20 cellular contexts compared by ENCODE assay signal in the genomic region with DNA sequence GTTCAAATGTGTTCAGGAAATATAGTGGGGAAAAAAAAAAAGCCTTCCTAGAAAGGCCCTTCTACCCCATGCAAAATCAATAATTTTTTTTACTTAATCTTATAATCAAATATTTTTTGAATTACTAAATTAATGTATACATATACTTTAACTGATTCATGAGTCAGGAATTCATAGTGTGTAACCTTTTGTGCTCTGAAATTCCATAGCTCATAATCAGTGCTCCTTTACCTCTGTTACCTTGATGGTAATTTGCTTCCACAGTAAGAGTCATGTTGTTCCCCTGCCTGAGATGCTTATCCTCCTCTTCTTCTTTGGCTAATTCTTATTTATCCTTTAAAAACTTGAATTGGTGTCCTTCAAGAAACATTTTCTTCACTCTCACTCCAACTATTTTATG.
"Had no signal": no experiment of that assay in that cellular context is flagged by ENCODE, and none has a peak within 500 bp of the region (broad histone marks: within the 10 kb centered on the region; RNA-seq: fewer than 3 reads in every experiment).

No MANE protein-coding gene starts in this region.

- H3K27ac Mint-ChIP-seq: activated CD4-positive, alpha-beta memory T cell treated with anti-CD3 and anti-CD28 coated beads, Interleukin-2, amount 10 ng/mL, durations not matched to agents 7 days and 5 days; activated naive CD4-positive, alpha-beta T cell treated with anti-CD3 and anti-CD28 coated beads, Interleukin-2, amount 50 U/mL, for 24 hours; brain; effector memory CD8-positive, alpha-beta T cell; naive thymus-derived CD4-positive, alpha-beta T cell; stimulated activated memory B cell treated with anti-CD40 and anti-IgM and Interleukin-4, amounts not matched to agents 10 μg/mL and 1 μg/mL and 100 μg/mL, for 72 hours; T-helper 17 cell; WTC11 had no signal

- H3K27me3 ChIP-seq: hepatocyte, left lung had no signal

- DNase-seq: activated CD4-positive, alpha-beta memory T cell treated with anti-CD3 and anti-CD28 coated beads, Interleukin-2, amount 10 ng/mL, durations not matched to agents 7 days and 5 days; activated CD4-positive, alpha-beta T cell treated with anti-CD3 and anti-CD28 coated beads for 4 hours; activated effector memory CD4-positive, alpha-beta T cell treated with anti-CD3 and anti-CD28 coated beads, Interleukin-2, amount 50 U/mL, for 16 hours; activated T-cell treated with anti-CD3 and anti-CD28 coated beads, Interleukin-2, amount 50 U/mL, for 48 hours; amniotic stem cell; cerebellar nuclear complex; effector memory CD8-positive, alpha-beta T cell; erythroblast; islet precursor cell; left lung; mucosa of descending colon; naive thymus-derived CD4-positive, alpha-beta T cell; stimulated activated CD4-positive, alpha-beta T cell treated with anti-CD3 and anti-CD28 coated beads, Interleukin-2, amount 100 ng/mL, for 48 hours; T-helper 17 cell had no signal

- H3K9ac ChIP-seq: parathyroid adenoma had no signal

- ATAC-seq: effector memory CD8-positive, alpha-beta T cell; left lung; mucosa of descending colon; stimulated activated memory B cell treated with anti-CD40 and anti-IgM and Interleukin-4, amounts not matched to agents 10 μg/mL and 1 μg/mL and 100 μg/mL, for 72 hours; T-helper 17 cell; WTC11 had no signal

- H3K27me3 Mint-ChIP-seq: activated CD4-positive, alpha-beta memory T cell treated with anti-CD3 and anti-CD28 coated beads, Interleukin-2, amount 10 ng/mL, durations not matched to agents 7 days and 5 days; activated naive CD4-positive, alpha-beta T cell treated with anti-CD3 and anti-CD28 coated beads, Interleukin-2, amount 50 U/mL, for 24 hours; effector memory CD8-positive, alpha-beta T cell; naive thymus-derived CD4-positive, alpha-beta T cell; stimulated activated memory B cell treated with anti-CD40 and anti-IgM and Interleukin-4, amounts not matched to agents 10 μg/mL and 1 μg/mL and 100 μg/mL, for 72 hours; T-helper 17 cell had no signal

- H3K27ac ChIP-seq: hepatocyte, left lung, parathyroid adenoma had no signal

- H3K9me3 Mint-ChIP-seq: activated CD4-positive, alpha-beta memory T cell treated with anti-CD3 and anti-CD28 coated beads, Interleukin-2, amount 10 ng/mL, durations not matched to agents 7 days and 5 days; brain; naive thymus-derived CD4-positive, alpha-beta T cell; stimulated activated memory B cell treated with anti-CD40 and anti-IgM and Interleukin-4, amounts not matched to agents 10 μg/mL and 1 μg/mL and 100 μg/mL, for 72 hours; WTC11 had no signal

- H3K4me1 ChIP-seq: left lung, parathyroid adenoma had no signal

- H3K36me3 ChIP-seq: left lung had no signal

- H3K79me2 ChIP-seq: hepatocyte, parathyroid adenoma had no signal

- H2AFZ ChIP-seq: hepatocyte, parathyroid adenoma had no signal

- H3K4me3 Mint-ChIP-seq: activated CD4-positive, alpha-beta memory T cell treated with anti-CD3 and anti-CD28 coated beads, Interleukin-2, amount 10 ng/mL, durations not matched to agents 7 days and 5 days; activated naive CD4-positive, alpha-beta T cell treated with anti-CD3 and anti-CD28 coated beads, Interleukin-2, amount 50 U/mL, for 24 hours; brain; effector memory CD8-positive, alpha-beta T cell; naive thymus-derived CD4-positive, alpha-beta T cell; stimulated activated memory B cell treated with anti-CD40 and anti-IgM and Interleukin-4, amounts not matched to agents 10 μg/mL and 1 μg/mL and 100 μg/mL, for 72 hours; T-helper 17 cell; WTC11 had no signal

- H3K4me3 ChIP-seq: hepatocyte, left lung, mucosa of descending colon had no signal

- H3K36me3 Mint-ChIP-seq: activated naive CD4-positive, alpha-beta T cell treated with anti-CD3 and anti-CD28 coated beads, Interleukin-2, amount 50 U/mL, for 24 hours; brain; naive thymus-derived CD4-positive, alpha-beta T cell; stimulated activated memory B cell treated with anti-CD40 and anti-IgM and Interleukin-4, amounts not matched to agents 10 μg/mL and 1 μg/mL and 100 μg/mL, for 72 hours; WTC11 had no signal

- H3K4me1 Mint-ChIP-seq: activated CD4-positive, alpha-beta memory T cell treated with anti-CD3 and anti-CD28 coated beads, Interleukin-2, amount 10 ng/mL, durations not matched to agents 7 days and 5 days; activated naive CD4-positive, alpha-beta T cell treated with anti-CD3 and anti-CD28 coated beads, Interleukin-2, amount 50 U/mL, for 24 hours; naive thymus-derived CD4-positive, alpha-beta T cell; stimulated activated memory B cell treated with anti-CD40 and anti-IgM and Interleukin-4, amounts not matched to agents 10 μg/mL and 1 μg/mL and 100 μg/mL, for 72 hours; T-helper 17 cell had no signal

- H3K9me3 ChIP-seq: left lung, mucosa of descending colon had no signal
